Comparison of ENCODE assay signal across 3 cellular contexts in the genomic region with DNA sequence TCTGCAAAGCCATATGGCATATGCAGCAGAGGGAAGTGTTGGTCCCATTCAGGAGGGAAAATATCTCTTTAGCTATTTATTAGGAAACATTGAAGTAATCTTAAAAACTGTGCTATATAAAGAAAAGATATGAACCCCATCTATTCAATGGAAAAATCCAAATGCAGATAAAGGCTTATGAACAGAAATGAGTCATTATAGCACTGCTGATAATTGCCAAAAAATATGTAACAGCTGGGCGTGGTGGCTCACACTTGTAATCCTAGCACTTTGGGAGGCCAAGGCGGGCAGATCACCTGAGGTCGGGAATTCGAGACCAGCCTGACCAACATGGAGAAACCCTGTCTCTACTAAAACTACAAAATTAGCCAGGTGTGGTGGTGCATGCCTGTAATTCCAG. TPM values are rescaled to one million over a fixed set of nuclear protein-coding genes. Genes with fewer than 3 reads are reported as not detected.
"Had no signal": no experiment of that assay in that cellular context is flagged by ENCODE, and none has a peak within 500 bp of the region (broad histone marks: within the 10 kb centered on the region; RNA-seq: fewer than 3 reads in every experiment).

No MANE protein-coding gene starts in this region.

RNA-seq across cellular contexts. Expression of gene PTPN3, which starts 11.9 kb away (rescaled TPM):
- total RNA-seq: naive thymus-derived CD8-positive, alpha-beta T cell; natural killer cell had no signal
- polyA plus RNA-seq: naive thymus-derived CD4-positive, alpha-beta T cell; naive thymus-derived CD8-positive, alpha-beta T cell had no signal
